17 cellular contexts compared by ENCODE assay signal in genomic region chr6:106736502-106736901, GRCh38.
DNase-seq lines count a peak whose midpoint lies in the region; ATAC-seq, FAIRE-seq and TF ChIP-seq lines count a peak whose summit lies in the region.
"Had no signal": no experiment of that assay in that cellular context is flagged by ENCODE, and none has a peak within 500 bp of the region (broad histone marks: within the 10 kb centered on the region; RNA-seq: fewer than 3 reads in every experiment).

No MANE protein-coding gene starts in this region.

- POLR2A ChIA-PET in PC-9 (lab: Charles Lee; ENCODE audit: unreplicated experiment), result no interaction called here

- CTCF ChIA-PET in PC-9 (lab: Charles Lee), result interaction anchor here (0.6 kb wide), 1 partner anchor 127 kb away, joined by 4 read pairs; no protein-coding TSS in a partner anchor

- no peaks in the 10 kb centered on the region for H4K20me1 ChIP-seq in BLaER1 treated with 17β-estradiol and CSF1 and Interleukin-3, amounts not matched to agents 10 nM and 100 nM
- no peaks in the 10 kb centered on the region for H4K20me1 ChIP-seq in PC-9 (ENCODE audit: insufficient read depth)

- H3K4me1 Mint-ChIP-seq in naive B cell, result peaks cover 47 to 65% (median 64%) of the 10 kb centered on the region in 3 donors
- H3K4me1 Mint-ChIP-seq in activated naive CD8-positive, alpha-beta T cell treated with anti-CD3 and anti-CD28 coated beads for 36 hours, result no peaks in the 10 kb centered on the region
- H3K4me1 Mint-ChIP-seq: CD4-positive, CD25-positive, alpha-beta regulatory T cell had no signal

- H3K36me3 Mint-ChIP-seq in naive B cell, result no peaks in the 10 kb centered on the region
- H3K36me3 Mint-ChIP-seq in activated naive CD8-positive, alpha-beta T cell treated with anti-CD3 and anti-CD28 coated beads for 36 hours, result no peaks in the 10 kb centered on the region
- H3K36me3 Mint-ChIP-seq: CD4-positive, CD25-positive, alpha-beta regulatory T cell had no signal

- H3K4me2 ChIP-seq in BLaER1 treated with 17β-estradiol and CSF1 and Interleukin-3, amounts not matched to agents 10 nM and 100 nM, result peak overlapping the region in 6 of 11 experiments; percentile 48 to 81 (median 68); a peak in 7 of 22 replicates
- H3K4me2 ChIP-seq in PC-9, result peak overlapping the region; percentile 31

- H3K4me3 ChIP-seq in BLaER1 treated with 17β-estradiol and CSF1 and Interleukin-3, amounts not matched to agents 10 nM and 100 nM, result no peak overlapping the region
- no peak overlapping the region for H3K4me3 ChIP-seq in PC-9
- H3K4me3 ChIP-seq in epithelial cell of esophagus (ENCODE audit: low read length), result no peak overlapping the region

- H3K9me3 ChIP-seq in BLaER1 treated with 17β-estradiol and CSF1 and Interleukin-3, amounts not matched to agents 10 nM and 100 nM (replicated peaks in 1 of 11), result peaks cover 0 to 24% (median 19%) of the 10 kb centered on the region in 11 experiments; a peak in 18 of 22 replicates
- peaks cover 9% of the 10 kb centered on the region; the same call in 1 of the 2 replicates for H3K9me3 ChIP-seq in PC-9 (ENCODE audit: insufficient read depth, low read depth)

- H3K4me3 Mint-ChIP-seq in naive B cell, result peak overlapping the region in 2 of 8 donors; percentile 64 to 66
- H3K4me3 Mint-ChIP-seq in activated naive CD8-positive, alpha-beta T cell treated with anti-CD3 and anti-CD28 coated beads for 36 hours, result no peak overlapping the region
- H3K4me3 Mint-ChIP-seq: CD4-positive, CD25-positive, alpha-beta regulatory T cell had no signal

- H3K27ac ChIP-seq in BLaER1 treated with 17β-estradiol and CSF1 and Interleukin-3, amounts not matched to agents 10 nM and 100 nM, result 0 out of 22 replicates have a peak overlapping the region, but pooled peaks of 1 of the 11 experiments have one; percentile 1
- H3K27ac ChIP-seq in PC-9, result peak overlapping the region; percentile 48
- H3K27ac ChIP-seq: HL-60 had no signal

- intact Hi-C loops in PC-9 (cut with micrococcal nuclease; ENCODE audit: unreplicated experiment), result no loop called here

- peaks cover 3 to 13% (median 4%) of the 10 kb centered on the region in 7 donors for H3K9me3 Mint-ChIP-seq in naive B cell
- H3K9me3 Mint-ChIP-seq in activated naive CD8-positive, alpha-beta T cell treated with anti-CD3 and anti-CD28 coated beads for 36 hours, result no peaks in the 10 kb centered on the region

- H3K9me2 ChIP-seq in PC-9 (ENCODE audit: insufficient read depth), result no peaks in the 10 kb centered on the region

- no peak for FAIRE-seq in GM19239 (lab: Jason Lieb, UNC)
- FAIRE-seq: RCC 7860 had no signal

- H3K4me1 ChIP-seq in BLaER1 treated with 17β-estradiol and CSF1 and Interleukin-3, amounts not matched to agents 10 nM and 100 nM, result peaks cover 0 to 49% (median 35%) of the 10 kb centered on the region in 10 experiments; a peak in 16 of 20 replicates
- peaks cover 14% of the 10 kb centered on the region for H3K4me1 ChIP-seq in PC-9 (replicated peaks; ENCODE audit: insufficient read depth)

- no peak overlapping the region for H3K9ac ChIP-seq in BLaER1 treated with 17β-estradiol and CSF1 and Interleukin-3, amounts not matched to agents 10 nM and 100 nM

- BruUV-seq in PC-9 (replicated peaks; lab: Mats Ljungman, UMichigan), result no TSS peak

- no peaks in the 10 kb centered on the region for H3K36me3 ChIP-seq in BLaER1 treated with 17β-estradiol and CSF1 and Interleukin-3, amounts not matched to agents 10 nM and 100 nM
- no peaks in the 10 kb centered on the region for H3K36me3 ChIP-seq in PC-9 (ENCODE audit: low read depth)

- no peaks in the 10 kb centered on the region for H3K27me3 ChIP-seq in BLaER1 treated with 17β-estradiol and CSF1 and Interleukin-3, amounts not matched to agents 10 nM and 100 nM
- H3K27me3 ChIP-seq in PC-9 (ENCODE audit: insufficient read depth, low read depth), result no peaks in the 10 kb centered on the region

- TF ChIP-seq CTCF in PC-9 (conservative IDR thresholded peaks at IDR 0.05) (no peak), epithelial cell of esophagus (IDR thresholded peaks at IDR 0.05; ENCODE audit: insufficient read depth, low read depth, low read length, missing control alignments) (no peak)

- ATAC-seq in naive B cell (ENCODE audit: low read depth in 2 of 2) (no peak), HG02870 (IDR thresholded peaks at IDR 0.05; ENCODE audit: unreplicated experiment) (no peak)
- ATAC-seq: SK-N-SH treated with all-trans-retinoic acid at 6 μM for 48 hours had no signal

- H3K27ac Mint-ChIP-seq in naive B cell, result peak overlapping the region in 5 of 6 donors; percentile 49 to 94 (median 74)
- H3K27ac Mint-ChIP-seq in activated naive CD8-positive, alpha-beta T cell treated with anti-CD3 and anti-CD28 coated beads for 36 hours, result no peak overlapping the region
- H3K27ac Mint-ChIP-seq: CD4-positive, CD25-positive, alpha-beta regulatory T cell had no signal

- peak in 1 of 2 experiments; percentile 63 for DNase-seq in PC-9
- peak; percentile 59 for DNase-seq in epithelial cell of esophagus (ENCODE audit: low read depth)
- no peak for DNase-seq in naive B cell
- no peak for DNase-seq in activated naive CD8-positive, alpha-beta T cell treated with anti-CD3 and anti-CD28 coated beads for 36 hours
- no peak for DNase-seq in GM19239 (ENCODE audit: insufficient read length, low spot score)
- DNase-seq in COLO829 (ENCODE audit: low spot score), result no peak
- DNase-seq: CD4-positive, CD25-positive, alpha-beta regulatory T cell; HCEC 1CT; NCI-H1436 treated with DMSO at 0.1 percent for 48 hours; NCI-H2081; NCI-H510A treated with DMSO at 0.1 percent for 48 hours; SHP77 treated with DMSO at 0.1 percent for 48 hours had no signal

- no peaks in the 10 kb centered on the region for H3K79me2 ChIP-seq in PC-9 (ENCODE audit: low read depth)

- H3K27me3 Mint-ChIP-seq in naive B cell, result no peaks in the 10 kb centered on the region
- H3K27me3 Mint-ChIP-seq in activated naive CD8-positive, alpha-beta T cell treated with anti-CD3 and anti-CD28 coated beads for 36 hours, result peaks cover 12% of the 10 kb centered on the region

- peaks cover 13% of the 10 kb centered on the region for H3F3A ChIP-seq in PC-9 (ENCODE audit: insufficient read depth, low read depth)

- no peak overlapping the region for H2AFZ ChIP-seq in PC-9
